ENCODE assay signal across 26 cellular contexts in the genomic region with DNA sequence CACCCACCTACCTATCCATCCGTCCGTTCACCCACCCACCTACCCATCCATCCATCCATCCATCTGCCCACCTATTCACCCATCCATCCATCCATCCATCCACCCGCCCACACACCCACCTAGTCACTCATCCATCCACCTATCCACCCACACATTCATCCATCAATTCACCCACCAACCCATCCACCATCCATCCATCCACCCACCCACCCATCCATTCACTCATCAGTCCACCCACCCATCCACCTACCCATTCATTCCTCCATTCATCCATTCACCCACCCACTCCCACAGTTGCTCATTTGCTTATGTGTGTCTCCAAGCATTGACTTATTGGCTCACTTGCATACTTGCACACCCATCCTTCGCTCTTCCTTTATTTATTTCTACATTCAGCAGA.
"Had no signal": no experiment of that assay in that cellular context is flagged by ENCODE, and none has a peak within 500 bp of the region (broad histone marks: within the 10 kb centered on the region; RNA-seq: fewer than 3 reads in every experiment).

No MANE protein-coding gene starts in this region.

- H3K36me3 ChIP-seq: ovary, stomach, thyroid gland, transverse colon, upper lobe of left lung had no signal

- H3K27me3 ChIP-seq: left lung, ovary, stomach, testis, thyroid gland, transverse colon, upper lobe of left lung had no signal

- H3K9me3 ChIP-seq: left lung, ovary, stomach, testis, thyroid gland, transverse colon, upper lobe of left lung had no signal

- H3K4me3 ChIP-seq: left lung, lung, ovary, skin epidermis, stomach, testis, thyroid gland, transverse colon, upper lobe of left lung had no signal

- H3K27ac Mint-ChIP-seq: mesothelial cell of epicardium; natural killer cell; nephron progenitor cell; progenitor cell of endocrine pancreas; stimulated activated naive B cell treated with anti-CD40 and anti-IgM and Interleukin-4, amounts not matched to agents 10 μg/mL and 1 μg/mL and 100 μg/mL, for 72 hours had no signal

- ATAC-seq: left colon; left lung; natural killer cell; right cardiac atrium; sciatic nerve; stimulated activated naive B cell treated with anti-CD40 and anti-IgM and Interleukin-4, amounts not matched to agents 10 μg/mL and 1 μg/mL and 100 μg/mL, for 72 hours; stimulated activated naive CD8-positive, alpha-beta T cell treated with anti-CD3 and anti-CD28 coated beads, Interleukin-15, Interleukin-2, amounts not matched to agents 100 U/mL and 50 U/mL, for 24 hours had no signal

- H3K27ac ChIP-seq: left lung, ovary, skin epidermis, stomach, testis, thyroid gland, transverse colon, upper lobe of left lung had no signal

- FAIRE-seq: keratinocyte had no signal

- DNase-seq: hippocampal formation; left colon; mesendoderm; naive B cell; natural killer cell; nephron progenitor cell; ovary; right cardiac atrium; stimulated activated CD4-positive, alpha-beta T cell treated with anti-CD3 and anti-CD28 coated beads, Interleukin-12 subunit alpha, Interleukin-12 subunit beta, amount 100 ng/mL, for 4 hours; stimulated activated CD4-positive, alpha-beta T cell treated with anti-CD3 and anti-CD28 coated beads, Interleukin-15, amount 100 ng/mL, for 24 hours; stimulated activated CD4-positive, alpha-beta T cell treated with anti-CD3 and anti-CD28 coated beads, Interleukin-2, amount 100 ng/mL, for 24 hours; stimulated activated CD4-positive, alpha-beta T cell treated with anti-CD3 and anti-CD28 coated beads, Interleukin-4, amount 100 ng/mL, for 1 hour; stimulated activated naive B cell treated with anti-CD40 and anti-IgM and Interleukin-4, amounts not matched to agents 10 μg/mL and 1 μg/mL and 100 μg/mL, for 72 hours; stimulated activated naive CD8-positive, alpha-beta T cell treated with anti-CD3 and anti-CD28 coated beads, Interleukin-15, Interleukin-2, amounts not matched to agents 100 U/mL and 50 U/mL, for 24 hours; stomach; testis; thyroid gland; transverse colon; upper lobe of left lung had no signal

- H3K36me3 Mint-ChIP-seq: mesothelial cell of epicardium; naive B cell; natural killer cell; stimulated activated naive B cell treated with anti-CD40 and anti-IgM and Interleukin-4, amounts not matched to agents 10 μg/mL and 1 μg/mL and 100 μg/mL, for 72 hours had no signal

- H3K4me1 Mint-ChIP-seq: natural killer cell had no signal

- H3K27me3 Mint-ChIP-seq: progenitor cell of endocrine pancreas had no signal

- H3K4me3 Mint-ChIP-seq: mesothelial cell of epicardium; naive B cell; natural killer cell; nephron progenitor cell; stimulated activated naive B cell treated with anti-CD40 and anti-IgM and Interleukin-4, amounts not matched to agents 10 μg/mL and 1 μg/mL and 100 μg/mL, for 72 hours had no signal

- H3K4me1 ChIP-seq: stomach, thyroid gland, transverse colon had no signal
